8 cellular contexts compared by ENCODE assay signal in genomic region chr14:21098134-21098891, GRCh38. TPM values are rescaled to one million over a fixed set of nuclear protein-coding genes. Genes with fewer than 3 reads are reported as not detected.
DNase-seq lines count a peak whose midpoint lies in the region; ATAC-seq and TF ChIP-seq lines count a peak whose summit lies in the region.

Gene ZNF219 (minus strand): TSS chr14:21098655. CDS start chr14:21093591, 5,064 bp downstream.

- whole genome bisulfite sequencing in trophoblast cell (ENCODE audit: extremely low coverage, insufficient coverage, insufficient read length): no CpG with 5 or more reads among the region's 87 CpGs

- no peak within 1 kb of the TSS for H3K14ac ChIP-seq in trophoblast cell (ENCODE audit: low read length)

- H3K27me3 ChIP-seq in PC-3 (ENCODE audit: low read length) (no peaks in the 10 kb centered on the region), right atrium auricular region (no peaks in the 10 kb centered on the region), trophoblast cell (ENCODE audit: insufficient read depth, low read length) (no peaks in the 10 kb centered on the region)

- H3K4ac ChIP-seq in trophoblast cell (ENCODE audit: low read depth, low read length): no peak within 1 kb of the TSS

- peak within 1 kb of the TSS; percentile 20 for H4K8ac ChIP-seq in trophoblast cell (ENCODE audit: low read depth, low read length)

- ATAC-seq in PC-3 (peak; percentile 34), HG02571 (IDR thresholded peaks at IDR 0.05; ENCODE audit: unreplicated experiment) (no peak), GM18870 (IDR thresholded peaks at IDR 0.05; ENCODE audit: unreplicated experiment) (no peak)

- POLR2A ChIA-PET in PC-3 (lab: Charles Lee; ENCODE audit: unreplicated experiment): no interaction called here

- H2AFZ ChIP-seq in PC-3 (ENCODE audit: low read length) (peak within 1 kb of the TSS; percentile 81), trophoblast cell (ENCODE audit: insufficient read depth, low read length, poor library complexity) (no peak within 1 kb of the TSS)

- intact Hi-C loops in PC-3 (cut with micrococcal nuclease): no loop called here

- no peak within 1 kb of the TSS for H2BK120ac ChIP-seq in trophoblast cell (ENCODE audit: insufficient read depth, low read length, poor library complexity)

- H4K12ac ChIP-seq in trophoblast cell (ENCODE audit: low read depth, low read length): no peak within 1 kb of the TSS

- peak within 1 kb of the TSS; percentile 43 for H3K18ac ChIP-seq in trophoblast cell (ENCODE audit: low read length)

- no peaks in the 10 kb centered on the region for H3K79me2 ChIP-seq in PC-3 (ENCODE audit: low read length)
- H3K79me2 ChIP-seq in trophoblast cell (ENCODE audit: control insufficient read depth, insufficient read depth, low read length, poor library complexity): no peaks in the 10 kb centered on the region

- H2BK5ac ChIP-seq in trophoblast cell (ENCODE audit: low read depth, low read length, poor library complexity): no peak within 1 kb of the TSS

- BruUV-seq in PC-3 (replicated peaks; lab: Mats Ljungman, UMichigan): no TSS peak

- no peak within 1 kb of the TSS for H4K91ac ChIP-seq in trophoblast cell (ENCODE audit: low read depth, low read length)

- no peaks in the 10 kb centered on the region for H3K9me3 ChIP-seq in PC-3 (ENCODE audit: low read length)
- H3K9me3 ChIP-seq in right atrium auricular region: no peaks in the 10 kb centered on the region
- H3K9me3 ChIP-seq in trophoblast cell (ENCODE audit: insufficient read depth, low read depth, low read length): peaks cover 2% of the 10 kb centered on the region

- DNase-seq in AG08396 (ENCODE audit: low spot score) (peak; percentile 50), GM20000 (ENCODE audit: low spot score) (peak; percentile 64), PC-3 (peak; percentile 15), astrocyte of the hippocampus (ENCODE audit: low read depth, low spot score) (peak; percentile 54), right atrium auricular region (ENCODE audit: low spot score) (no peak), trophoblast cell (peak in 1 of 2 donors; percentile 58)

- no peak within 1 kb of the TSS for H2BK12ac ChIP-seq in trophoblast cell (ENCODE audit: low read length)

- H2AK5ac ChIP-seq in trophoblast cell (ENCODE audit: low read length): no peak within 1 kb of the TSS

- H3K4me2 ChIP-seq in PC-3 (ENCODE audit: low read length): peak within 1 kb of the TSS; percentile 82
- peak within 1 kb of the TSS; percentile 93 for H3K4me2 ChIP-seq in trophoblast cell (ENCODE audit: low read length)

- H3K27ac ChIP-seq in PC-3 (ENCODE audit: low read length) (no peak within 1 kb of the TSS), right atrium auricular region (peak within 1 kb of the TSS; percentile 93), trophoblast cell (ENCODE audit: low read depth, low read length) (no peak within 1 kb of the TSS)

- CTCF ChIA-PET in PC-3 (lab: Charles Lee): no interaction called here

- no peaks in the 10 kb centered on the region for H4K20me1 ChIP-seq in PC-3 (ENCODE audit: low read length)

- H3K36me3 ChIP-seq in PC-3 (ENCODE audit: low read depth, low read length) (no peaks in the 10 kb centered on the region), right atrium auricular region (no peaks in the 10 kb centered on the region), trophoblast cell (ENCODE audit: control insufficient read depth in 1 of 2, insufficient read depth in 2 of 2, low read length in 2 of 2) (no peaks in the 10 kb centered on the region)

- H3F3A ChIP-seq in PC-3 (ENCODE audit: low read length, unreplicated experiment): no peaks in the 10 kb centered on the region

- H3K23ac ChIP-seq in trophoblast cell (ENCODE audit: low read length): no peak within 1 kb of the TSS

- H3K9ac ChIP-seq in PC-3 (ENCODE audit: low read length) (peak within 1 kb of the TSS; percentile 6; the same call in 1 of the 2 replicates), trophoblast cell (ENCODE audit: low read length) (peak within 1 kb of the TSS; percentile 44)

- H3K4me3 ChIP-seq in PC-3 (ENCODE audit: low read length): peak within 1 kb of the TSS; percentile 69
- H3K4me3 ChIP-seq in right atrium auricular region: peak within 1 kb of the TSS; percentile 74 to 77
- H3K4me3 ChIP-seq in trophoblast cell (ENCODE audit: low read depth, low read length): peak within 1 kb of the TSS; percentile 70

- no peaks in the 10 kb centered on the region for H3K9me2 ChIP-seq in PC-3 (replicated peaks; ENCODE audit: low read length)

- H3K79me1 ChIP-seq in trophoblast cell (ENCODE audit: low read length): peaks cover 1% of the 10 kb centered on the region

- TF ChIP-seq CTCF in GM20000 (IDR thresholded peaks at IDR 0.05; ENCODE audit: extremely low read depth, missing control alignments) (no peak), PC-3 (conservative IDR thresholded peaks at IDR 0.05; ENCODE audit: low read depth, low read length) (no peak), right atrium auricular region (IDR thresholded peaks at IDR 0.05) (peak in 1 of 2 donors; percentile 18)

- peaks cover 28% of the 10 kb centered on the region for H3K4me1 ChIP-seq in PC-3 (ENCODE audit: insufficient read depth, low read length)
- H3K4me1 ChIP-seq in right atrium auricular region: peaks cover 0 to 58% of the 10 kb centered on the region in 2 donors
- peaks cover 7 to 29% of the 10 kb centered on the region in 2 experiments for H3K4me1 ChIP-seq in trophoblast cell (ENCODE audit: control insufficient read depth in 1 of 2, insufficient read depth in 2 of 2, low read length in 2 of 2)

RNA-seq across cellular contexts. Expression of gene ZNF219, which starts in this region (rescaled TPM):
- total RNA-seq in PC-3 (2014; rRNA removed): 5.7 and 6.0 TPM in 2 replicates
- total RNA-seq in right atrium auricular region: 10 to 100 TPM; 49.7 to 66.6 TPM
- polyA plus RNA-seq in trophoblast cell (2013): 11.7 and 12.0 TPM in 2 replicates

Comparison
In these comparisons a context has a peak if more than half of its experiments do, and no peak if none do; other contexts are left out.
1. H3K27ac ChIP-seq: peak in right atrium auricular region (2 of 2); none in PC-3 (single experiment) and trophoblast cell (single experiment).
2. Peak in every context shown above with its lines, with median percentiles within 50 percentile points of each other: H3K4me3 ChIP-seq.